ENCODE assay signal across 12 cellular contexts in genomic region chr15:77025941-77026411, GRCh38. TPM values are rescaled to one million over a fixed set of nuclear protein-coding genes. Genes with fewer than 3 reads are reported as not detected.
DNase-seq lines count a peak whose midpoint lies in the region; ATAC-seq and TF ChIP-seq lines count a peak whose summit lies in the region.
"Had no signal": no experiment of that assay in that cellular context is flagged by ENCODE, and none has a peak within 500 bp of the region (broad histone marks: within the 10 kb centered on the region; RNA-seq: fewer than 3 reads in every experiment).

No MANE protein-coding gene starts in this region.

- no peak for DNase-seq in CD8-positive, alpha-beta T cell
- DNase-seq in Peyer's patch (peak in 2 of 3 donors; percentile 34 to 38), neural crest cell (ENCODE audit: low read depth, low spot score) (no peak), mammary epithelial cell (no peak), HT-29 (ENCODE audit: low spot score) (no peak), NCI-H748 treated with DMSO at 0.1 percent for 48 hours (lab: John Stamatoyannopoulos, UW) (no peak)
- DNase-seq in activated naive CD8-positive, alpha-beta T cell treated with anti-CD3 and anti-CD28 coated beads, Interleukin-2, amount 50 U/mL, for 24 hours: no peak
- DNase-seq: NCI-H2107 had no signal

- H3K4me1 Mint-ChIP-seq in CD8-positive, alpha-beta T cell (ENCODE audit: low read depth): peaks cover 42% of the 10 kb centered on the region
- peaks cover 40% of the 10 kb centered on the region for H3K4me1 Mint-ChIP-seq in activated naive CD8-positive, alpha-beta T cell treated with anti-CD3 and anti-CD28 coated beads, Interleukin-2, amount 50 U/mL, for 24 hours
- peaks cover 5% of the 10 kb centered on the region for H3K4me1 Mint-ChIP-seq in neural crest cell

- no TSS peak for BruUV-seq in mammary epithelial cell (replicated peaks; lab: Mats Ljungman, UMichigan)

- H3K36me3 Mint-ChIP-seq in CD8-positive, alpha-beta T cell: peaks cover 65% of the 10 kb centered on the region
- peaks cover 27% of the 10 kb centered on the region for H3K36me3 Mint-ChIP-seq in activated naive CD8-positive, alpha-beta T cell treated with anti-CD3 and anti-CD28 coated beads, Interleukin-2, amount 50 U/mL, for 24 hours (ENCODE audit: low read depth)
- H3K36me3 Mint-ChIP-seq in neural crest cell (ENCODE audit: low read depth): no peaks in the 10 kb centered on the region

- H3K9me3 ChIP-seq in CD8-positive, alpha-beta T cell (ENCODE audit: low read length): no peaks in the 10 kb centered on the region
- H3K9me3 ChIP-seq in Peyer's patch: no peaks in the 10 kb centered on the region
- no peaks in the 10 kb centered on the region for H3K9me3 ChIP-seq in mammary epithelial cell (replicated peaks; ENCODE audit: insufficient read depth, low read length)
- H3K9me3 ChIP-seq: right atrium auricular region, tibial artery had no signal

- H3K27ac ChIP-seq in CD8-positive, alpha-beta T cell (ENCODE audit: low read depth, low read length): no peak overlapping the region
- H3K27ac ChIP-seq in Peyer's patch (no peak overlapping the region), mammary epithelial cell (ENCODE audit: insufficient read depth, low read depth, low read length) (no peak overlapping the region)
- H3K27ac ChIP-seq: right atrium auricular region, tibial artery had no signal

- WGBS in mammary epithelial cell (ENCODE audit: low coverage, missing lambda C conversion rate): 54% methylated on average over 4 of the region's 4 CpGs

- no peaks in the 10 kb centered on the region for H3K79me2 ChIP-seq in mammary epithelial cell (ENCODE audit: insufficient read depth, low read length)

- dilution Hi-C loops in mammary epithelial cell (cut with HindIII; ENCODE audit: low sequenced_read_pairs): no loop called here

- no peaks in the 10 kb centered on the region for H4K20me1 ChIP-seq in mammary epithelial cell (ENCODE audit: insufficient read depth, low read length)

- TF ChIP-seq CTCF in CD8-positive, alpha-beta T cell (IDR thresholded peaks at IDR 0.05): no peak
- TF ChIP-seq CTCF in Peyer's patch (IDR thresholded peaks at IDR 0.05): no peak
- no peak for TF ChIP-seq CTCF in neural crest cell (conservative IDR thresholded peaks at IDR 0.05)
- no peak for TF ChIP-seq CTCF in mammary epithelial cell (conservative IDR thresholded peaks at IDR 0.05 in 1 of 2, IDR thresholded peaks at IDR 0.05 in 1 of 2; ENCODE audit: extremely low read depth in 1 of 2, insufficient read depth in 1 of 2, low read depth in 1 of 2, low read length in 2 of 2)

- no peak overlapping the region for H2AFZ ChIP-seq in mammary epithelial cell (ENCODE audit: low read depth, low read length)

- ATAC-seq in CD8-positive, alpha-beta T cell: no peak
- ATAC-seq in activated naive CD8-positive, alpha-beta T cell treated with anti-CD3 and anti-CD28 coated beads, Interleukin-2, amount 50 U/mL, for 24 hours: no peak

- peaks cover 30% of the 10 kb centered on the region for H3K36me3 ChIP-seq in CD8-positive, alpha-beta T cell (ENCODE audit: insufficient read depth, low read length)
- H3K36me3 ChIP-seq in Peyer's patch (no peaks in the 10 kb centered on the region), mammary epithelial cell (ENCODE audit: insufficient read depth, low read length) (no peaks in the 10 kb centered on the region)
- H3K36me3 ChIP-seq: right atrium auricular region, tibial artery had no signal

- H3K4me3 ChIP-seq in CD8-positive, alpha-beta T cell (ENCODE audit: low read depth, low read length): no peak overlapping the region
- no peak overlapping the region for H3K4me3 ChIP-seq in Peyer's patch
- no peak overlapping the region for H3K4me3 ChIP-seq in mammary epithelial cell (replicated peaks in 1 of 3; ENCODE audit: insufficient read depth in 1 of 3, low read depth in 2 of 3, low read length in 3 of 3)
- H3K4me3 ChIP-seq: right atrium auricular region, tibial artery had no signal

- no peak for TF ChIP-seq POLR2A in Peyer's patch (IDR thresholded peaks at IDR 0.05)

- in situ Hi-C loops in mammary epithelial cell (cut with MboI; ENCODE audit: low sequenced_read_pairs in 2 of 2): no loop called here

- peak overlapping the region; percentile 70 for H3K27ac Mint-ChIP-seq in CD8-positive, alpha-beta T cell
- H3K27ac Mint-ChIP-seq in activated naive CD8-positive, alpha-beta T cell treated with anti-CD3 and anti-CD28 coated beads, Interleukin-2, amount 50 U/mL, for 24 hours: peak overlapping the region; percentile 49
- H3K27ac Mint-ChIP-seq in neural crest cell (ENCODE audit: unreplicated experiment): no peak overlapping the region

- H3K4me2 ChIP-seq in mammary epithelial cell (ENCODE audit: insufficient read depth, low read depth, low read length): no peak overlapping the region

- CTCF ChIA-PET in CD8-positive, alpha-beta T cell (lab: Charles Lee): interaction anchor here (0.6 to 9.9 kb wide), 5 partner anchors 18 to 52 kb away, joined by 4 to 97 read pairs (median 61); partner anchors contain the start of gene PSTPIP1
- CTCF ChIA-PET in mammary epithelial cell (lab: Charles Lee; ENCODE audit: low non-redundant PET): interaction anchor here (0.6 kb wide), 1 partner anchor 38 kb away, joined by 6 read pairs; no protein-coding TSS in a partner anchor

- H3K9me3 Mint-ChIP-seq in CD8-positive, alpha-beta T cell: no peaks in the 10 kb centered on the region
- H3K9me3 Mint-ChIP-seq in activated naive CD8-positive, alpha-beta T cell treated with anti-CD3 and anti-CD28 coated beads, Interleukin-2, amount 50 U/mL, for 24 hours: no peaks in the 10 kb centered on the region
- H3K9me3 Mint-ChIP-seq in neural crest cell: no peaks in the 10 kb centered on the region
- H3K9me3 Mint-ChIP-seq: T-helper 2 cell treated with Interferon-gamma antibody and Interleukin-4, amounts not matched to agents 5 μg/mL and 100 μg/mL, for 36 hours had no signal

- POLR2A ChIA-PET in CD8-positive, alpha-beta T cell (lab: Charles Lee): no interaction called here

- no peaks in the 10 kb centered on the region for H3K27me3 ChIP-seq in CD8-positive, alpha-beta T cell (ENCODE audit: insufficient read depth, low read length)
- no peaks in the 10 kb centered on the region for H3K27me3 ChIP-seq in Peyer's patch
- H3K27me3 ChIP-seq in mammary epithelial cell (ENCODE audit: insufficient read depth, low read length): no peaks in the 10 kb centered on the region
- H3K27me3 ChIP-seq: right atrium auricular region had no signal

- H3K4me1 ChIP-seq in CD8-positive, alpha-beta T cell (ENCODE audit: insufficient read depth, low read length): peaks cover 34% of the 10 kb centered on the region
- H3K4me1 ChIP-seq in Peyer's patch (peaks cover 0 to 22% (median 3%) of the 10 kb centered on the region in 4 donors), mammary epithelial cell (ENCODE audit: insufficient read depth, low read length) (peaks cover 12% of the 10 kb centered on the region)

- no peak overlapping the region for H3K4me3 Mint-ChIP-seq in CD8-positive, alpha-beta T cell
- H3K4me3 Mint-ChIP-seq in activated naive CD8-positive, alpha-beta T cell treated with anti-CD3 and anti-CD28 coated beads, Interleukin-2, amount 50 U/mL, for 24 hours: no peak overlapping the region
- H3K4me3 Mint-ChIP-seq in neural crest cell: peak overlapping the region; percentile 40
- H3K4me3 Mint-ChIP-seq: T-helper 2 cell treated with Interferon-gamma antibody and Interleukin-4, amounts not matched to agents 5 μg/mL and 100 μg/mL, for 36 hours had no signal

- intact Hi-C loops in CD8-positive, alpha-beta T cell (cut with DNase I, micrococcal nuclease): loop anchor here in 1 of 2 experiments (2.0 kb wide), 1 partner anchor 121 kb away; the partner anchor contains the start of gene SCAPER
- intact Hi-C loops in mammary epithelial cell (cut with micrococcal nuclease): loop anchor here (2.0 kb wide), 1 partner anchor 471 kb away; no protein-coding TSS in a partner anchor

- H3K27me3 Mint-ChIP-seq in CD8-positive, alpha-beta T cell (ENCODE audit: low read depth): no peaks in the 10 kb centered on the region
- H3K27me3 Mint-ChIP-seq in activated naive CD8-positive, alpha-beta T cell treated with anti-CD3 and anti-CD28 coated beads, Interleukin-2, amount 50 U/mL, for 24 hours: no peaks in the 10 kb centered on the region
- no peaks in the 10 kb centered on the region for H3K27me3 Mint-ChIP-seq in neural crest cell (ENCODE audit: low read depth)

- H3K9ac ChIP-seq in mammary epithelial cell (ENCODE audit: insufficient read depth, low read length): no peak overlapping the region

RNA-seq across cellular contexts. Expression of gene PSTPIP1, which starts 31.1 kb away (rescaled TPM):
- 10 to 100 TPM; 86.7 to 88.0 TPM for total RNA-seq in CD8-positive, alpha-beta T cell
- total RNA-seq in Peyer's patch (10 to 100 TPM in 3 of 4 donors, 1 to 10 TPM in 1; 6.3 to 40.4 (median 19.5) TPM), neural crest cell (0.84 and 1.5 TPM in 2 replicates), mammary epithelial cell (1 to 10 TPM in 1 of 2 donors, under 1 TPM in 1; 0.67 to 3.5 TPM)
- polyA plus RNA-seq in mammary epithelial cell: 2.1 TPM
- polyA minus RNA-seq in mammary epithelial cell: 3.3 TPM
- 0.76 TPM in 1 of 2 replicates, not detected in the other for total RNA-seq in HT-29 (2014; rRNA removed; shearing (Covaris generic))
- total RNA-seq: M059J had no signal

RNA-seq across cellular contexts. Expression of gene TSPAN3, which starts 44.9 kb away (rescaled TPM):
- total RNA-seq in CD8-positive, alpha-beta T cell: 10 to 100 TPM; 21.4 to 22.7 TPM
- total RNA-seq in Peyer's patch (100 to 1,000 TPM in 3 of 4 donors, 10 to 100 TPM in 1; 92.4 to 778 (median 563) TPM), neural crest cell (258 and 259 TPM in 2 replicates), mammary epithelial cell (100 to 1,000 TPM in 1 of 2 donors, 10 to 100 TPM in 1; 80.0 to 100 TPM)
- polyA plus RNA-seq in mammary epithelial cell: 148 TPM
- 227 TPM for polyA minus RNA-seq in mammary epithelial cell
- total RNA-seq in HT-29 (2014; rRNA removed; shearing (Covaris generic)): 363 and 364 TPM in 2 replicates

Comparison
In these comparisons a context has a peak if more than half of its experiments do, and no peak if none do; other contexts are left out.
1. DNase-seq: peak in Peyer's patch (2 of 3); none in CD8-positive, alpha-beta T cell (0 of 7), activated naive CD8-positive, alpha-beta T cell treated with anti-CD3 and anti-CD28 coated beads, Interleukin-2, amount 50 U/mL, for 24 hours (single experiment), neural crest cell (single experiment), mammary epithelial cell (single experiment), HT-29 (single experiment) and NCI-H748 treated with DMSO at 0.1 percent for 48 hours (single experiment).